In genomic region chr11:133795088-133795487, GRCh38 we compare ENCODE assay signal across 39 cellular contexts. TPM values are rescaled to one million over a fixed set of nuclear protein-coding genes. Genes with fewer than 3 reads are reported as not detected.
"Had no signal": no experiment of that assay in that cellular context is flagged by ENCODE, and none has a peak within 500 bp of the region (broad histone marks: within the 10 kb centered on the region; RNA-seq: fewer than 3 reads in every experiment).

No MANE protein-coding gene starts in this region.

- H3K27me3 ChIP-seq: MG63 had no signal

- H3K4me3 ChIP-seq: MG63 had no signal

- H3K36me3 ChIP-seq: MG63 had no signal

- DNase-seq: Karpas-422, Kasumi-1, MG63, MM.1S, MV-4-11, NCI-H1048, NCI-H1092, NCI-H1092 treated with DMSO at 0.1 percent for 48 hours, NCI-H1105, NCI-H1105 treated with DMSO at 0.1 percent for 48 hours, NCI-H1417, NCI-H1417 treated with DMSO at 0.1 percent for 48 hours, NCI-H1436, NCI-H1436 treated with DMSO at 0.1 percent for 48 hours, NCI-H146, NCI-H1694, NCI-H1694 treated with DMSO at 0.1 percent for 48 hours, NCI-H187, NCI-H187 treated with DMSO at 0.1 percent for 48 hours, NCI-H1930, NCI-H2029, NCI-H2029 treated with DMSO at 0.1 percent for 48 hours, NCI-H2081, NCI-H2081 treated with DMSO at 0.1 percent for 48 hours, NCI-H2107, NCI-H2171, NCI-H2171 treated with DMSO at 0.1 percent for 48 hours, NCI-H2227 treated with DMSO at 0.1 percent for 48 hours, NCI-H226, NCI-H345, NCI-H446, NCI-H446 treated with DMSO at 0.1 percent for 48 hours, NCI-H510A, NCI-H510A treated with DMSO at 0.1 percent for 48 hours, NCI-H524 had no signal

- H3K9me3 ChIP-seq: MG63 had no signal

RNA-seq across cellular contexts. Expression of gene SPATA19, which starts 50.2 kb away (rescaled TPM):
- total RNA-seq: LHCN-M2, M059J, MCF 10A, NCI-H460 had no signal
